Comparison of ENCODE assay signal across 8 cellular contexts in the genomic region with DNA sequence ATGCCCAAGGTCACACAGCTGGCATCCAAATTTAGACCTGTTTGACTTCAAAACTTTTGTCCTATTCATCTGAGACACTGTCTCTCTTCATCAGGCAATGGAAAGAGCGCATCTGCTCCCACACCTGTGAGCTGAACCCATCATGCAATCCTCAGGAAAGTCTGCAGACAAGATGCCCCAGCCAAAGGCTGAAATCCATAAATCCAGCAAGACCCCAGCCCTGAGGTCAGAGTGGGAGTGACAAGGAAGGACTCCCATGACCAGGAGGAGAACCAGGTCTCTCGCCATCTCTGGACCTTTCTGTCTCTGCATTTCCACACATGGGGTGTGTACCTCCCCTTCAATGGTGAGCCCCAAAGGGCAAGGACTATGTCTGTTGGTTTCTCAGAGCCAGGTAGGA.
"Had no signal": no experiment of that assay in that cellular context is flagged by ENCODE, and none has a peak within 500 bp of the region (broad histone marks: within the 10 kb centered on the region; RNA-seq: fewer than 3 reads in every experiment).

No MANE protein-coding gene starts in this region.

- H3K9me3 Mint-ChIP-seq: HFFc6 had no signal

- H3K27ac Mint-ChIP-seq: HFFc6 had no signal

- H3K36me3 ChIP-seq: HAP-1 had no signal

- FAIRE-seq: HTR-8/SVneo had no signal

- H3K4me3 ChIP-seq: GM23248, HAP-1 had no signal

- H3K4me3 Mint-ChIP-seq: HFFc6 had no signal

- H3K27ac ChIP-seq: GM23248 had no signal

- ATAC-seq: HCT116 had no signal

- H3K9me3 ChIP-seq: HAP-1 had no signal

- DNase-seq: GM23248, GOT3, H7, HFFc6, IMR-90 had no signal
